In the genomic region with DNA sequence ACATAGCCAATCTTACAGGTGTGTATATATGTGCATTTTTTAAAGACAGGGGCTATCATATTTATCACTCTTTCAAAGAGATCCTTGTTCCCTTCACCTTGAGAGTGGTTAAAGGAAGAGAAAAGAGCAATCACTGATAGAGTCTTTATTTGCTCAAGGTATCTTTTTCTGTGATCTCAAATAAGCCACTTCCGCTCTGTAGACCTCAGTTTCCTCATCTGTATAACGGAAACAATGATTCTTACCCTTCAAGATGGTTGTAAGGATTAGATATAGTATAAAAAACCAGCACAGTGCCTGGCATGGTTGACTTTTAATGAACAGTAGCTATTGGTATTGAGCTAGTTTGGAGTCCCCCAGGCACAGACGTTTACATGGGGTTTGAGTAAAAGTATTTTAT, we compare ENCODE assay signal across 4 cellular contexts. TPM values are rescaled to one million over a fixed set of nuclear protein-coding genes. Genes with fewer than 3 reads are reported as not detected.
"Had no signal": no experiment of that assay in that cellular context is flagged by ENCODE, and none has a peak within 500 bp of the region (broad histone marks: within the 10 kb centered on the region; RNA-seq: fewer than 3 reads in every experiment).

No MANE protein-coding gene starts in this region.

- ATAC-seq: GM12878 had no signal

- H3K4me3 ChIP-seq: GM12878 had no signal

- DNase-seq: GDM1, GF-D8 had no signal

RNA-seq across cellular contexts. Expression of gene LRFN2, which starts 10.1 kb away (rescaled TPM):
- total RNA-seq: G401, GM12878 had no signal
- polyA plus RNA-seq: GM12878 had no signal
